In the genomic region with DNA sequence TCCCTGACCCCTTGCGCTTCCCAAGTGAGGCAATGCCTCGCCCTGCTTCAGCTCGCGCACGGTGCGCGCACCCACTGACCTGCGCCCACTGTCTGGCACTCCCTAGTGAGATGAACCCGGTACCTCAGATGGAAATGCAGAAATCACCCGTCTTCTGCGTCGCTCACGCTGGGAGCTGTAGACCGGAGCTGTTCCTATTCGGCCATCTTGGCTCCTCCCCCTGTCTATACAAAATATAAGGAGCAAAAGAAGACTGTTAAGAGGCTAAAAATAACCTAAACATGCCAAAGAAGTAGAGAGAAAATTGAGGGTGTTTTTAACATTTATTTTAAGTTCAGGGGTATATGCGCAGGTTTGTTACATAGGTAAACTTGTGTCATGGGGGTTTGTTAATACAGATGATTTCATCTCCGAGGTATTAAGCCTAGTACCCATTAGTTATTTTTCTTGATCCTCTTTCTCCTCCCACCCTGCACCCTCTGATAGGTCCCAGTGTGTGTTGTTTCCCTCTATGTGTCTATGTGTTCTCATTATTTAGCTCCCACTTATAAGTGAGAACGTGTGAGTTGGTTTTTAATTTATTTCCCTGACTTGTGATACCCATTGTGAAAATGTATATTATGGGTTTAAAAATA, we compare ENCODE assay signal across 8 cellular contexts.
A peak's percentile ranks its signal among the peaks of the same experiment; 100 is the strongest.
DNase-seq lines count a peak whose midpoint lies in the region; ATAC-seq and TF ChIP-seq lines count a peak whose summit lies in the region.
"Not testable (repeated sequence)": the region's sequence is repeated elsewhere in the genome, so short reads cannot be mapped to it uniquely, and the experiment has no call there.

No MANE protein-coding gene starts in this region.

- H3K36me3 ChIP-seq in Caco-2 (ENCODE audit: control insufficient read depth, insufficient read depth, low read length); hepatocyte (replicated peaks; ENCODE audit: insufficient read depth, low read depth): not testable (repeated sequence)

- H3K4me2 ChIP-seq in hepatocyte: peak overlapping the region; percentile 72

- not testable (repeated sequence) for TF ChIP-seq CTCF in Caco-2 (IDR thresholded peaks at IDR 0.05; ENCODE audit: insufficient read depth in 1 of 2, low read depth in 1 of 2, low read length in 1 of 2, severe bottlenecking in 1 of 2, unreplicated experiment in 1 of 2); hepatocyte (IDR thresholded peaks at IDR 0.05; ENCODE audit: poor library complexity); osteocyte (IDR thresholded peaks at IDR 0.05)

- H3K79me2 ChIP-seq in hepatocyte: not testable (repeated sequence)

- H3K4me3 ChIP-seq in Caco-2 (ENCODE audit: low read depth, low read length) (peak overlapping the region; percentile 53), hepatocyte (peak overlapping the region; percentile 23)

- DNase-seq in Caco-2 (peak in 1 of 2 experiments; percentile 17), NCI-H2171 treated with DMSO at 0.1 percent for 48 hours (lab: John Stamatoyannopoulos, UW) (peak; percentile 78), SK-MEL-5 (ENCODE audit: low read depth, low spot score) (peak; percentile 13)
- DNase-seq in hepatocyte (ENCODE audit: low spot score); osteocyte (ENCODE audit: extremely low spot score, unreplicated experiment): not testable (repeated sequence)

- not testable (repeated sequence) for H4K20me1 ChIP-seq in hepatocyte (ENCODE audit: insufficient read depth, poor library complexity, severe bottlenecking)

- ATAC-seq in GM18909 (IDR thresholded peaks at IDR 0.05; ENCODE audit: poor library complexity, unreplicated experiment): peak; percentile 20
- ATAC-seq in HG02571 (IDR thresholded peaks at IDR 0.05; ENCODE audit: unreplicated experiment): peak; percentile 5
- peak; percentile 3 for ATAC-seq in HG03520 (IDR thresholded peaks at IDR 0.05; ENCODE audit: unreplicated experiment)

- CTCF ChIA-PET in Caco-2 (lab: Charles Lee): not testable (repeated sequence)

- TSS peak; percentile 57 for BruUV-seq in Caco-2 (replicated peaks; lab: Mats Ljungman, UMichigan)

- H3K27ac ChIP-seq in hepatocyte: peak overlapping the region; percentile 46

- peak overlapping the region; percentile 96 for H3K27ac Mint-ChIP-seq in Caco-2 (ENCODE audit: unreplicated experiment)
- peak overlapping the region; percentile 84 for H3K27ac Mint-ChIP-seq in osteocyte (ENCODE audit: unreplicated experiment)

- intact Hi-C loops in Caco-2 (cut with micrococcal nuclease; ENCODE audit: unreplicated experiment): not testable (repeated sequence)

- H3K9me3 ChIP-seq in Caco-2; hepatocyte (ENCODE audit: low read depth): not testable (repeated sequence)

- H3K9me3 Mint-ChIP-seq in Caco-2 (ENCODE audit: unreplicated experiment); osteocyte (ENCODE audit: unreplicated experiment): not testable (repeated sequence)

- H3K27me3 ChIP-seq in Caco-2 (replicated peaks; ENCODE audit: control insufficient read depth, insufficient read depth, low read length); hepatocyte: not testable (repeated sequence)

- not testable (repeated sequence) for H3K36me3 Mint-ChIP-seq in Caco-2 (ENCODE audit: insufficient read depth, unreplicated experiment); osteocyte (ENCODE audit: unreplicated experiment)

- not testable (repeated sequence) for H3K27me3 Mint-ChIP-seq in Caco-2 (ENCODE audit: insufficient read depth, unreplicated experiment); osteocyte (ENCODE audit: unreplicated experiment)

- POLR2A ChIA-PET in Caco-2 (lab: Charles Lee): not testable (repeated sequence)

- not testable (repeated sequence) for H3K9me2 ChIP-seq in hepatocyte (replicated peaks; ENCODE audit: insufficient read depth)

- peak overlapping the region; percentile 57 for H2AFZ ChIP-seq in hepatocyte

- not testable (repeated sequence) for H3K4me1 ChIP-seq in Caco-2; hepatocyte (ENCODE audit: insufficient read depth)

- H3K4me1 Mint-ChIP-seq in Caco-2 (ENCODE audit: low read depth, unreplicated experiment): not testable (repeated sequence)
- H3K4me1 Mint-ChIP-seq in osteocyte (ENCODE audit: unreplicated experiment): peaks cover 28% of the 10 kb centered on the region

- in situ Hi-C loops in SK-MEL-5 (cut with HindIII; ENCODE audit: low pct_unique_long_range_greater_than_20kb, low sequenced_read_pairs): not testable (repeated sequence)

- 65% methylated on average over 10 of the region's 18 CpGs for WGBS in hepatocyte (ENCODE audit: low lambda C conversion rate, missing lambda C conversion rate)

- H3K4me3 Mint-ChIP-seq in Caco-2 (ENCODE audit: unreplicated experiment) (peak overlapping the region; percentile 80), osteocyte (ENCODE audit: unreplicated experiment) (peak overlapping the region; percentile 75)
